ENCODE assay signal across 8 cellular contexts in the genomic region with DNA sequence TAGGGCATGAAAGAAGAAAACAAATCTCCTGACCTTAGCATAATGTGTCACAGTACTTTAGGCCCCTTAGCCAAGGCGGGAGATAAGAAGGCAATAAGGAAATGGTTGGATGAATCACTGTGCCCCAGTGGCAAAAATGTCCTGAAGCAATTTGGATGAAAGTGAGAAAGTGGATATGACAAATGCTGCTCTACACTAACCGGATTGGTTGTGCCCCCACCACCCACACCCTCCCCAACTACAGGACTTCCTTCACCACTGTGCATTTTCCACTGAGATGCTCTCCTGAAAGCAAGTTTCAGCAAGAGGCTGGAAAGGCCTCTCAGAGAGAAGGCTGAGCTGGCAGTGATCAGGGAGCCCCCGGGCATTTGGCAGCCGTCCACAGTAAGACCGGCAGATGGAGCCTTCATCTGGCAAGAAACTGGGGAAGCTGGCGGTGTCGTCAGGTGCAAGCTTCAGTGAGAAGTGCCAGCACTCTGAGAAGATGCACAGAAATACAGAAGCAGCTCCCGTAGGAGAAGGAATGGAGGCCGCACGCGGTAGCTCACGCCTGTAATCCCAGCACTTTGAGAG.
A peak's percentile ranks its signal among the peaks of the same experiment; 100 is the strongest.
DNase-seq lines count a peak whose midpoint lies in the region; ATAC-seq and TF ChIP-seq lines count a peak whose summit lies in the region.

No MANE protein-coding gene starts in this region.

- H3K27ac ChIP-seq in SJCRH30 (peak overlapping the region; percentile 2; the same call in 1 of the 2 replicates), prostate gland (peak overlapping the region in 1 of 2 donors; percentile 3)

- H3K4me1 ChIP-seq in SJCRH30 = peaks cover 12% of the 10 kb centered on the region
- peaks cover 3% of the 10 kb centered on the region for H3K4me1 ChIP-seq in prostate gland (replicated peaks)

- intact Hi-C loops in prostate gland (cut with DNase I) = no loop called here

- no peaks in the 10 kb centered on the region for H3K27me3 ChIP-seq in SJCRH30
- H3K27me3 ChIP-seq in prostate gland (replicated peaks; ENCODE audit: insufficient read depth) = no peaks in the 10 kb centered on the region

- DNase-seq in AG20443 (ENCODE audit: low spot score) = peak; percentile 77
- DNase-seq in HK-2 (ENCODE audit: unreplicated experiment) = peak; percentile 63
- peak; percentile 86 to 91 for DNase-seq in SJCRH30
- peak; percentile 72 for DNase-seq in epidermal melanocyte (ENCODE audit: insufficient read length, low spot score)
- peak; percentile 91 for DNase-seq in prostate gland (ENCODE audit: low spot score)
- DNase-seq in NCI-H774 (lab: John Stamatoyannopoulos, UW) = no peak

- TF ChIP-seq POLR2A in prostate gland (IDR thresholded peaks at IDR 0.05) = peak; percentile 36

- H3K36me3 ChIP-seq in SJCRH30 (no peaks in the 10 kb centered on the region), prostate gland (no peaks in the 10 kb centered on the region)

- WGBS in prostate gland = 32% methylated on average over 12 of the region's 12 CpGs

- H3K4me3 ChIP-seq in SJCRH30 (no peak overlapping the region), prostate gland (no peak overlapping the region)

- TF ChIP-seq CTCF in prostate gland (IDR thresholded peaks at IDR 0.05) = peak in 1 of 4 experiments; percentile 11

- H3K9me3 ChIP-seq in SJCRH30 (replicated peaks) (no peaks in the 10 kb centered on the region), prostate gland (no peaks in the 10 kb centered on the region)

- ATAC-seq in GM18502 (IDR thresholded peaks at IDR 0.05; ENCODE audit: poor library complexity, unreplicated experiment) (no peak), GM18868 (IDR thresholded peaks at IDR 0.05; ENCODE audit: unreplicated experiment) (no peak)
